Comparison of ENCODE assay signal across 1 cellular context in the genomic region with DNA sequence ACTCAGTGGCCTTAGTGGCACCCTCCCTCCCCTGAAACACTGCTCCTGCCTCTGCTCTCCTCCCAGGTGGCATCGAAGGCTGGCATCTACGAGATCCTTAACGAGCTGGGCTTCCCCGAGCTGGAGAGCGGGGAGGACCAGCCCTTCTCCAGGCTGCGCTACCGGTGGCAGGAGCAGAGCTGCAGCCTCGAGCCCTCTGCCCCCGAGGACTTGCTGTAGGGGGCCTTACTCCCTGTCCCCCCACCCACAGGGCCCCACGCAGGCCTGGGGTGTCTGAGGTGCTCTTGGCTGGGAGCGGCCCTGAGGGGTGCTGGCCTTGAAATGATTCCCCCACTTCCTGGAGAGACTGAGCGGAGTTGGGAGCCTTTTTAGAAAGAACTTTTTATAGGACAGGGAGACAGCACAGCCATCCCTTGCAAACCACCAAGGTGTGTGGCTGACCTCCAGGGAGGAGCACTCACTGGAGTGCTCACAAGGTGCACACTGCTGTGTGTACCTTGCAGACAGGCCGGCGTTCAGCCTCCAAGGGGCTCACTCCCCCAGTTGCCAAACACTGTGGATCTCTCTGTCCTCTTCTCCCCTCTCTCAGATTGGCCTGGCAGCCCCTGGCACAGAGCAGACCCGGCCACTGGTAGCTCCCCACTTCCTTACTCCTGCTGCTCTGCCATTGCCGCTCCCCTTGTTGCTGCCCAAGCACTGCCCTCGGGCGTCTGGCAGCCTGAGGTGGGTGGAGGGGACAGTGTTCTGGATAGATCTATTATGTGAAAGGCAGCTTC.
TF ChIP-seq lines count a peak whose summit lies in the region.

No MANE protein-coding gene starts in this region.

TF ChIP-seq in HepG2, 621 proteins besides CTCF, POLR2A, EP300 and RAD21:
- TF ChIP-seq SRSF1 (optimal IDR thresholded peaks at IDR 0.05; ENCODE audit: low read depth, low read length) (no peak), ZNF263 (CRISPR knock-in tag; IDR thresholded peaks at IDR 0.05) (0 out of 2 replicates have a peak, but pooled peaks have one; percentile 37), RXRB (CRISPR knock-in tag; IDR thresholded peaks at IDR 0.05; ENCODE audit: borderline replicate concordance) (no peak), ZNF724P (CRISPR knock-in tag; IDR thresholded peaks at IDR 0.05; ENCODE audit: borderline replicate concordance) (no peak)
